ENCODE assay signal across 9 cellular contexts in the genomic region with DNA sequence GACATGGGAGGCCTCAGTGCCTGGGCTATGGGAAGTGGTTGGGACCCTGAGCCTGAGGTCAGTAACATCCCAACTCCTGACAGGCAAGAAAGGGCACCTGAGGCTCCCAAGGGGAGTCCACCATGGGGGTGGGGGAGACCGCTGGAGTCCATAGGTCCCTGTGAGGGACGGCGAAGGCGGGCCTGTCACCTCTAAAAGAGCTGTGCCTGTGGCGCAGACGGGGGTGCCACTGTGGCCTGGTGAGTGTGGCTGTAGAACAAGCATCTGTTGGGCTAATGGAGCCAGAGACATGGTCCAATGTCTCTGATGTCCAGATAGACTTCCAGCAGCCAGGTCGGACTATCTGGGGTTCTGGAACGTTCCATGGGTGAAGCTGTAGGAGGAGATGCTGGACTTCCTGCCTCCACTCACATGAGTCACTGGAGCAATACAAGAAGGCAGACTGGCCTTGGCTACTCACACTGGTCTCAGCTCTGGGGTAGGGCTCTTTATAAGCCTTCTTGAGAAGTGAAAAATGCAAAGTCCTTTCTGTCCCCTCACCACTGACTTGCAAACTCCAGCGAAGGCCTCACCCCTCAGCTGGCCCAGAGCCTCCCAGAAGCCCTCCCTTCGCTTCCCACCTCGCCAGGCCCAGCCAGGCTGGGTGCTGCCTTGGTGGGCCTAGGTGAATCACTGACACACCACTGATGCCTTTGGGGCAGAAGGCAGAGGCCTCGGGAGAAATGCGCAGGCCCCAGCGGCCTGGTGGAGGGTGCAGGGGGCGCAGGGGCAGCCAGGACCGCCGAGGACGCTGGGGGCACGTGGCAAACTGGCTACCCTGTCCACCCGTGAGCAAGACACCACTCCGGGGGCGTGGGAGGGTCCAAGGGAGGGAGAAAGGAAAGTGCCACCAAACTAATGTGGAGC. TPM values are rescaled to one million over a fixed set of nuclear protein-coding genes. Genes with fewer than 3 reads are reported as not detected.
DNase-seq lines count a peak whose midpoint lies in the region; ATAC-seq, FAIRE-seq and TF ChIP-seq lines count a peak whose summit lies in the region.
"Had no signal": no experiment of that assay in that cellular context is flagged by ENCODE, and none has a peak within 500 bp of the region (broad histone marks: within the 10 kb centered on the region; RNA-seq: fewer than 3 reads in every experiment).

No MANE protein-coding gene starts in this region.

- H2AK5ac ChIP-seq in mesenchymal stem cell (ENCODE audit: low read length, severe bottlenecking): no peak overlapping the region

- H3K9ac ChIP-seq in PC-3 (ENCODE audit: low read length) (no peak overlapping the region), mesenchymal stem cell (ENCODE audit: low read length) (peak overlapping the region; percentile 49)

- BruUV-seq in PC-3 (replicated peaks; lab: Mats Ljungman, UMichigan): no TSS peak

- H3K14ac ChIP-seq in mesenchymal stem cell (ENCODE audit: low read length in 2 of 2): peak overlapping the region in 1 of 2 experiments; percentile 63

- H4K20me1 ChIP-seq in PC-3 (ENCODE audit: low read length): peaks cover 25% of the 10 kb centered on the region

- H3K36me3 ChIP-seq in PC-3 (ENCODE audit: low read depth, low read length) (no peaks in the 10 kb centered on the region), mesenchymal stem cell (ENCODE audit: control insufficient read depth in 1 of 2, insufficient read depth in 2 of 2, low read depth in 1 of 2, low read length in 2 of 2) (no peaks in the 10 kb centered on the region), upper lobe of right lung (no peaks in the 10 kb centered on the region)

- POLR2A ChIA-PET in PC-3 (lab: Charles Lee; ENCODE audit: unreplicated experiment): no interaction called here

- peaks cover 29% of the 10 kb centered on the region for H3K4me1 ChIP-seq in PC-3 (ENCODE audit: insufficient read depth, low read length)
- peaks cover 15% of the 10 kb centered on the region for H3K4me1 ChIP-seq in mesenchymal stem cell (ENCODE audit: control insufficient read depth, insufficient read depth, low read depth, low read length)
- H3K4me1 ChIP-seq in upper lobe of right lung: peaks cover 29% of the 10 kb centered on the region

- peak overlapping the region; percentile 9 for H2BK120ac ChIP-seq in mesenchymal stem cell (ENCODE audit: low read depth, low read length)

- H3K4ac ChIP-seq in mesenchymal stem cell (ENCODE audit: low read depth in 1 of 2, low read length in 2 of 2): peak overlapping the region; percentile 5 to 93

- FAIRE-seq in GM12892 (lab: Jason Lieb, UNC): no peak
- FAIRE-seq: TTC549 had no signal

- H3K4me3 ChIP-seq in PC-3 (ENCODE audit: low read length) (no peak overlapping the region), mesenchymal stem cell (ENCODE audit: insufficient read depth in 1 of 2, low read depth in 1 of 2, low read length in 2 of 2) (no peak overlapping the region), upper lobe of right lung (no peak overlapping the region)

- no peaks in the 10 kb centered on the region for H3F3A ChIP-seq in PC-3 (ENCODE audit: low read length, unreplicated experiment)

- H3K27me3 ChIP-seq in PC-3 (ENCODE audit: low read length): no peaks in the 10 kb centered on the region
- H3K27me3 ChIP-seq in mesenchymal stem cell (ENCODE audit: control insufficient read depth in 1 of 2, insufficient read depth in 1 of 2, low read length in 2 of 2): peaks cover 0 to 3% of the 10 kb centered on the region in 2 experiments
- H3K27me3 ChIP-seq in upper lobe of right lung: no peaks in the 10 kb centered on the region

- H3K4me2 ChIP-seq in PC-3 (ENCODE audit: low read length): no peak overlapping the region
- H3K4me2 ChIP-seq in mesenchymal stem cell (ENCODE audit: low read length, poor library complexity, severe bottlenecking): no peak overlapping the region

- H3K9me2 ChIP-seq in PC-3 (replicated peaks; ENCODE audit: low read length): no peaks in the 10 kb centered on the region

- DNase-seq in GM10266 (ENCODE audit: extremely low spot score) (peak; percentile 64), PC-3 (peak; percentile 61), caudate nucleus (lab: John Stamatoyannopoulos, UW) (peak in 3 of 61 donors; percentile 8 to 40 (median 21)), mesenchymal stem cell (peak; percentile 78), upper lobe of right lung (no peak), GM12892 (ENCODE audit: insufficient read length) (no peak), HPDE6-E6E7 (ENCODE audit: extremely low spot score) (no peak)
- DNase-seq in NK-92 treated with Interleukin-12 subunit alpha and Interleukin-12 subunit beta, amount 100 ng/mL, for 24 hours (lab: John Stamatoyannopoulos, UW): no peak

- H2AFZ ChIP-seq in PC-3 (ENCODE audit: low read length) (no peak overlapping the region; the same call in 1 of the 2 replicates), mesenchymal stem cell (ENCODE audit: low read depth, low read length) (peak overlapping the region; percentile 15)

- WGBS in mesenchymal stem cell: 86% methylated on average over 22 of the region's 22 CpGs

- peaks cover 10% of the 10 kb centered on the region for H3K79me1 ChIP-seq in mesenchymal stem cell (replicated peaks; ENCODE audit: low read length, poor library complexity, severe bottlenecking)

- no peak for TF ChIP-seq CTCF in GM10266 (IDR thresholded peaks at IDR 0.05; ENCODE audit: control insufficient read depth, insufficient read depth, low read depth, missing control alignments)
- TF ChIP-seq CTCF in PC-3 (conservative IDR thresholded peaks at IDR 0.05; ENCODE audit: low read depth, low read length): no peak
- TF ChIP-seq CTCF in upper lobe of right lung (IDR thresholded peaks at IDR 0.05): no peak

- peak overlapping the region in 1 of 2 experiments; percentile 27 for H3K23ac ChIP-seq in mesenchymal stem cell (ENCODE audit: low read length in 2 of 2)

- H3K79me2 ChIP-seq in PC-3 (ENCODE audit: low read length): peaks cover 33% of the 10 kb centered on the region

- H2BK12ac ChIP-seq in mesenchymal stem cell (ENCODE audit: low read length in 2 of 2): peak overlapping the region; percentile 17 to 60

- no peak overlapping the region for H2BK5ac ChIP-seq in mesenchymal stem cell (ENCODE audit: low read depth, low read length, poor library complexity, severe bottlenecking)

- no peak; the same call in 1 of the 2 replicates for TF ChIP-seq POLR2A in GM12892 (IDR thresholded peaks at IDR 0.05; ENCODE audit: low read depth, low read length)

- intact Hi-C loops in PC-3 (cut with micrococcal nuclease): loop anchor here (5.0 to 10.0 kb wide), 2 partner anchors 79 to 139 kb away; no protein-coding TSS in a partner anchor
- intact Hi-C loops in upper lobe of right lung (cut with DNase I): no loop called here

- H4K91ac ChIP-seq in mesenchymal stem cell (ENCODE audit: low read length): peak overlapping the region; percentile 79

- ATAC-seq in PC-3 (peak; percentile 45), upper lobe of right lung (peak; percentile 52)

- CTCF ChIA-PET in PC-3 (lab: Charles Lee): no interaction called here

- H3K27ac ChIP-seq in PC-3 (ENCODE audit: low read length) (peak overlapping the region; percentile 39), caudate nucleus (ENCODE audit: low read depth, low read length) (peak overlapping the region; percentile 92), mesenchymal stem cell (ENCODE audit: low read length, poor library complexity, severe bottlenecking) (peak overlapping the region; percentile 8), upper lobe of right lung (peak overlapping the region; percentile 56)

- peak overlapping the region; percentile 99 for H4K8ac ChIP-seq in mesenchymal stem cell (ENCODE audit: low read length)

- peak overlapping the region; percentile 75 to 92 for H3K18ac ChIP-seq in mesenchymal stem cell (ENCODE audit: low read depth in 1 of 2, low read length in 2 of 2)

- H3K9me3 ChIP-seq in PC-3 (ENCODE audit: low read length) (no peaks in the 10 kb centered on the region), mesenchymal stem cell (ENCODE audit: control insufficient read depth, low read length) (no peaks in the 10 kb centered on the region), upper lobe of right lung (no peaks in the 10 kb centered on the region)

- peak overlapping the region; percentile 44 for H2BK15ac ChIP-seq in mesenchymal stem cell (ENCODE audit: low read depth, poor library complexity, severe bottlenecking)

RNA-seq across cellular contexts. Expression of gene TRAF3, which starts 1.1 kb away (rescaled TPM):
- total RNA-seq in PC-3 (2014; rRNA removed): 19.4 and 35.0 TPM in 2 replicates
- polyA plus RNA-seq in mesenchymal stem cell (2013, experiment 1 of 2): 10.7 TPM
- polyA plus RNA-seq in mesenchymal stem cell (2013, experiment 2 of 2): 11.9 TPM
- 22.3 TPM for total RNA-seq in upper lobe of right lung
- polyA plus RNA-seq in GM12892 (2012; ENCODE audit: missing spikeins): 53.6 TPM

Comparison
In these comparisons a context has a peak if more than half of its experiments do, and no peak if none do; other contexts are left out.
1. DNase-seq: peak in GM10266 (single experiment), PC-3 (single experiment) and mesenchymal stem cell (single experiment); none in upper lobe of right lung (single experiment), GM12892 (single experiment), HPDE6-E6E7 (single experiment) and NK-92 treated with Interleukin-12 subunit alpha and Interleukin-12 subunit beta, amount 100 ng/mL, for 24 hours (single experiment).
2. H3K27ac ChIP-seq: peak in every context shown above with its lines; median percentile 92 in caudate nucleus; 56 in upper lobe of right lung; 39 in PC-3; 8 in mesenchymal stem cell.